Comparison of ENCODE assay signal across 1 cellular context in the genomic region with DNA sequence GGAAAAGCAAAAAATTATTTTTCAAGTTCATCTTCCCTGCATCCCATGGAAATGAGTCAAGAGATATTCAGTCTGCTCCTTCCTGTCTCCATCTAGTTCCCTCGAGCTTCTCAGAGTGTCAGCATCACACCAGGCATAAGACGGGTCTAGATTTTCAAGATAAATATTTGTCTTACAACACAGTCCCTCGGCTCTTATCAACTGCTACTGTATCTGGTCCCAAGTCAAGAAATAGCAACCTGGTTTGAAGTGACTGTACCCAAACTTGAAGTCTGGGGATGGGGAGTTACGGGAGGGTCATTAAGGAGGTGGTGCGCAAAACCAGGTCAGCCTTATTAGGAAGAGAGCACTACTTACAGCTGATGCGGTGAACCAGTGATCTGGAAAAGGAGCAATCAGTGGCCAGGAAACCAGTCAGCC.
A peak's percentile ranks its signal among the peaks of the same experiment; 100 is the strongest.
TF ChIP-seq lines count a peak whose summit lies in the region.

No MANE protein-coding gene starts in this region.

TF ChIP-seq in GM12878, 131 proteins besides CTCF, POLR2A, EP300 and RAD21:
- TF ChIP-seq DPF2 (IDR thresholded peaks at IDR 0.05) (no peak), MEF2B (IDR thresholded peaks at IDR 0.05; ENCODE audit: partially characterized antibody, poor library complexity, severe bottlenecking) (no peak), BACH1 (IDR thresholded peaks at IDR 0.05; ENCODE audit: borderline replicate concordance) (no peak), TBL1XR1 (IDR thresholded peaks at IDR 0.05; ENCODE audit: low read depth, low read length) (no peak), NFXL1 (IDR thresholded peaks at IDR 0.05; ENCODE audit: borderline replicate concordance) (peak; percentile 44; the same call in 1 of the 2 replicates), SREBF1 (IDR thresholded peaks at IDR 0.05; ENCODE audit: low read length) (no peak), CBX3 (IDR thresholded peaks at IDR 0.05; ENCODE audit: borderline replicate concordance, low read depth) (no peak), PML (IDR thresholded peaks at IDR 0.05; ENCODE audit: low read length) (no peak), ETV6 (conservative IDR thresholded peaks at IDR 0.05 in 1 of 2, IDR thresholded peaks at IDR 0.05 in 1 of 2; ENCODE audit: borderline replicate concordance in 1 of 2, low read depth in 1 of 2) (peak in 1 of 2 experiments; percentile 98; a peak in 2 of 4 replicates), FOS (IDR thresholded peaks at IDR 0.05; ENCODE audit: borderline replicate concordance, extremely low read depth, insufficient read length) (no peak)
- TF ChIP-seq, protein P1, sequence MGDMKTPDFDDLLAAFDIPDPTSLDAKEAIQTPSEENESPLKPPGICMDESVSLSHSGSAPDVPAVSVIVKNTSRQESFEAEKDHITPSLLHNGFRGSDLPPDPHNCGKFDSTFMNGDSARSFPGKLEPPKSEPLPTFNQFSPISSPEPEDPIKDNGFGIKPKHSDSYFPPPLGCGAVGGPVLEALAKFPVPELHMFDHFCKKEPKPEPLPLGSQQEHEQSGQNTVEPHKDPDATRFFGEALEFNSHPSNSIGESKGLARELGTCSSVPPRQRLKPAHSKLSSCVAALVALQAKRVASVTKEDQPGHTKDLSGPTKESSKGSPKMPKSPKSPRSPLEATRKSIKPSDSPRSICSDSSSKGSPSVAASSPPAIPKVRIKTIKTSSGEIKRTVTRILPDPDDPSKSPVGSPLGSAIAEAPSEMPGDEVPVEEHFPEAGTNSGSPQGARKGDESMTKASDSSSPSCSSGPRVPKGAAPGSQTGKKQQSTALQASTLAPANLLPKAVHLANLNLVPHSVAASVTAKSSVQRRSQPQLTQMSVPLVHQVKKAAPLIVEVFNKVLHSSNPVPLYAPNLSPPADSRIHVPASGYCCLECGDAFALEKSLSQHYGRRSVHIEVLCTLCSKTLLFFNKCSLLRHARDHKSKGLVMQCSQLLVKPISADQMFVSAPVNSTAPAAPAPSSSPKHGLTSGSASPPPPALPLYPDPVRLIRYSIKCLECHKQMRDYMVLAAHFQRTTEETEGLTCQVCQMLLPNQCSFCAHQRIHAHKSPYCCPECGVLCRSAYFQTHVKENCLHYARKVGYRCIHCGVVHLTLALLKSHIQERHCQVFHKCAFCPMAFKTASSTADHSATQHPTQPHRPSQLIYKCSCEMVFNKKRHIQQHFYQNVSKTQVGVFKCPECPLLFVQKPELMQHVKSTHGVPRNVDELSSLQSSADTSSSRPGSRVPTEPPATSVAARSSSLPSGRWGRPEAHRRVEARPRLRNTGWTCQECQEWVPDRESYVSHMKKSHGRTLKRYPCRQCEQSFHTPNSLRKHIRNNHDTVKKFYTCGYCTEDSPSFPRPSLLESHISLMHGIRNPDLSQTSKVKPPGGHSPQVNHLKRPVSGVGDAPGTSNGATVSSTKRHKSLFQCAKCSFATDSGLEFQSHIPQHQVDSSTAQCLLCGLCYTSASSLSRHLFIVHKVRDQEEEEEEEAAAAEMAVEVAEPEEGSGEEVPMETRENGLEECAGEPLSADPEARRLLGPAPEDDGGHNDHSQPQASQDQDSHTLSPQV (IDR thresholded peaks at IDR 0.05), result no peak
TF ChIP-seq in GM12878: peak in this region for 2.
